14 cellular contexts compared by ENCODE assay signal in the genomic region with DNA sequence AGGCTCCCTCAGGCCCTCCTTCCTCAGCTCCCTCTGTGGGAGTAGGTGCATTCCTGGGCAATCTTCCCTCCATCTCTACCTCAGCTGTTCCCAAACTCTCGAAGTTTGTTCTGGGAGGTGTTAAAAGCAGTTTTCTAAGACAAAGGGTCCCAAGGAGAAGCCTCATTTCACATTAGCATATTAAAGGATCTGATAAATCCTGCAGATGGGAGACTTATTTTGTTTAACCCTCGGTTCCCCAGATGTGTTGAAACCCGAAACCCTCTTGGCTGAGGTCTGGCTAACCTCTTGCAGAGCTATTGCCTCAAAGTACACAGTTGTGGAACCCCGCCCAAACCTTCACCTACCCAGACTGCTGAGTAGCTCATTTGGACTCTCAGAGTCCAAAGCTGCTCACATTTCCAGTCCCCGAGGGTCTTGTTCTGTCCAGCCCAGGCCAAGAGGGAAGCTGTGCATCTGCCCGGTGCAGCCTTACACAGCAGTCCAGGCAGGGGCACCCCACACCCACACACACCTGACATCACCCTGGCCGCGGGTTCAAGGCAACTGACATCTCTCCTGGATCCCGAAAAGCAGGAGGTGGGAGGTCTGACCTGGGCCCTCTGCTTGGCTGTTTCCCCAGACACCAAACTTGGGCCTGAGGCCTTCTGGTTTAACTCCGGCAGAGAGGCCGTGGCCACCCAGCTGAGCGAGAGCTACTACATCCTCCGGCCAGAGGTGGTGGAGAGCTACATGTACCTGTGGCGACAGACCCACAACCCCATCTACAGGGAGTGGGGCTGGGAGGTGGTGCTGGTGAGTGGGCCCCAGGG. TPM values are rescaled to one million over a fixed set of nuclear protein-coding genes. Genes with fewer than 3 reads are reported as not detected.
DNase-seq lines count a peak whose midpoint lies in the region; ATAC-seq, FAIRE-seq and TF ChIP-seq lines count a peak whose summit lies in the region.
"Had no signal": no experiment of that assay in that cellular context is flagged by ENCODE, and none has a peak within 500 bp of the region (broad histone marks: within the 10 kb centered on the region; RNA-seq: fewer than 3 reads in every experiment).

No MANE protein-coding gene starts in this region.

- peak overlapping the region; percentile 97 for H2BK20ac ChIP-seq in H1 (ENCODE audit: low read length)

- peak overlapping the region; percentile 82; the same call in 1 of the 2 replicates for H2BK5ac ChIP-seq in H1 (ENCODE audit: low read depth, low read length)
- H2BK5ac ChIP-seq in mesendoderm (ENCODE audit: low read length), result no peak overlapping the region

- 68% methylated on average over 14 of the region's 14 CpGs; no CpG with 5 or more reads in 1 of the 2 experiments for WGBS in H1 (ENCODE audit: extremely low coverage in 1 of 2, insufficient coverage in 1 of 2, insufficient read length in 1 of 2, insufficient replicate concordance in 2 of 2, low coverage in 1 of 2, low lambda C conversion rate in 2 of 2, missing lambda C conversion rate in 1 of 2), 2 experiments
- no CpG with 5 or more reads among the region's 14 CpGs for WGBS in mesendoderm (ENCODE audit: extremely low coverage, insufficient coverage, low lambda C conversion rate)
- WGBS in gastroesophageal sphincter (ENCODE audit: low coverage in 1 of 2), 2 donors, result 50 to 82% methylated on average over 1 to 3 of the region's 14 CpGs

- H3F3A ChIP-seq in MM.1S (ENCODE audit: insufficient read depth, low read length), result no peaks in the 10 kb centered on the region

- peaks cover 73% of the 10 kb centered on the region for H3K4me1 ChIP-seq in KMS-11 (ENCODE audit: low read depth, poor library complexity, severe bottlenecking)
- peaks cover 6 to 24% (median 21%) of the 10 kb centered on the region in 4 experiments for H3K4me1 ChIP-seq in H1 (replicated peaks in 1 of 4; ENCODE audit: control insufficient read depth in 3 of 4, insufficient read depth in 4 of 4, low read length in 3 of 4)
- H3K4me1 ChIP-seq in mesendoderm (ENCODE audit: control insufficient read depth, low read depth, low read length), result peaks cover 10% of the 10 kb centered on the region
- no peaks in the 10 kb centered on the region for H3K4me1 ChIP-seq in MM.1S (ENCODE audit: low read length)
- H3K4me1 ChIP-seq in gastroesophageal sphincter, result peaks cover 0 to 17% (median 8%) of the 10 kb centered on the region in 3 donors
- no peaks in the 10 kb centered on the region for H3K4me1 ChIP-seq in colonic mucosa

- intact Hi-C loops in colonic mucosa (cut with DNase I), result no loop called here

- H3K9me3 ChIP-seq in H1 (ENCODE audit: insufficient read depth in 2 of 2, low read depth in 1 of 2, low read length in 1 of 2) (no peaks in the 10 kb centered on the region), MM.1S (replicated peaks; ENCODE audit: insufficient read depth, low read length) (no peaks in the 10 kb centered on the region), gastroesophageal sphincter (no peaks in the 10 kb centered on the region), colonic mucosa (no peaks in the 10 kb centered on the region)

- no peak overlapping the region for H3K23ac ChIP-seq in H1 (ENCODE audit: insufficient read length)
- H3K23ac ChIP-seq in mesendoderm (ENCODE audit: low read length), result peak overlapping the region; percentile 24

- TF ChIP-seq POLR2A in H1 (IDR thresholded peaks at IDR 0.05; ENCODE audit: control extremely low read depth in 1 of 2, low read depth in 2 of 2, low read length in 2 of 2) (no peak), gastroesophageal sphincter (IDR thresholded peaks at IDR 0.05) (no peak)

- peak overlapping the region; percentile 72; the same call in 1 of the 2 replicates for H2BK15ac ChIP-seq in H1 (ENCODE audit: low read length)
- no peak overlapping the region for H2BK15ac ChIP-seq in mesendoderm (replicated peaks; ENCODE audit: low read depth)

- peak overlapping the region; percentile 79 for H4K91ac ChIP-seq in H1 (replicated peaks; ENCODE audit: insufficient read length, low read length)

- peak overlapping the region; percentile 94 for H2BK12ac ChIP-seq in H1 (ENCODE audit: low read depth, low read length)

- H4K8ac ChIP-seq in H1 (ENCODE audit: extremely low read depth, insufficient read depth, low read length), result peak overlapping the region; percentile 73
- no peak overlapping the region for H4K8ac ChIP-seq in mesendoderm (ENCODE audit: low read depth, low read length)

- CTCF ChIA-PET in H1 (lab: Charles Lee; ENCODE audit: partially characterized antibody), result interaction anchor here (0.7 to 3.9 kb wide), 15 partner anchors 9 to 255 kb away, joined by 3 to 18 read pairs (median 5); no protein-coding TSS in a partner anchor

- TF ChIP-seq RAD21 in H1 (IDR thresholded peaks at IDR 0.05 in 1 of 2, conservative IDR thresholded peaks at IDR 0.05 in 1 of 2; ENCODE audit: low read depth in 2 of 2, low read length in 2 of 2), result 0 out of 4 replicates have a peak, but pooled peaks of 1 of the 2 experiments have one; percentile 2

- H3K27ac ChIP-seq in KMS-11, result peak overlapping the region; percentile 62
- H3K27ac ChIP-seq in H1 (ENCODE audit: low read depth, low read length), result no peak overlapping the region
- H3K27ac ChIP-seq in mesendoderm (ENCODE audit: low read depth, low read length), result no peak overlapping the region
- no peak overlapping the region for H3K27ac ChIP-seq in MM.1S (ENCODE audit: low read length)
- H3K27ac ChIP-seq in gastroesophageal sphincter, result no peak overlapping the region
- H3K27ac ChIP-seq in colonic mucosa, result no peak overlapping the region

- H4K5ac ChIP-seq in H1 (ENCODE audit: insufficient read length, low read depth, low read length) (no peak overlapping the region), mesendoderm (ENCODE audit: low read length) (no peak overlapping the region)

- H3K9me2 ChIP-seq in MM.1S (replicated peaks; ENCODE audit: insufficient read depth, low read length), result no peaks in the 10 kb centered on the region

- H4K20me1 ChIP-seq in KMS-11 (ENCODE audit: insufficient read depth) (no peaks in the 10 kb centered on the region), H1 (replicated peaks in 1 of 2; ENCODE audit: control insufficient read depth in 1 of 2, insufficient read depth in 2 of 2, low read length in 2 of 2) (no peaks in the 10 kb centered on the region), MM.1S (ENCODE audit: insufficient read depth, low read length) (no peaks in the 10 kb centered on the region)

- ATAC-seq in gastroesophageal sphincter, result no peak

- H3K14ac ChIP-seq in H1 (ENCODE audit: insufficient read length), result no peak overlapping the region

- no peaks in the 10 kb centered on the region for H3K79me2 ChIP-seq in KMS-11 (ENCODE audit: insufficient read depth, low read depth)
- no peaks in the 10 kb centered on the region for H3K79me2 ChIP-seq in H1 (ENCODE audit: control insufficient read depth in 1 of 2, insufficient read depth in 2 of 2, low read length in 2 of 2)
- H3K79me2 ChIP-seq in mesendoderm (ENCODE audit: control insufficient read depth, insufficient read depth, low read length), result no peaks in the 10 kb centered on the region
- no peaks in the 10 kb centered on the region for H3K79me2 ChIP-seq in MM.1S (ENCODE audit: low read length)

- no peaks in the 10 kb centered on the region for H3K23me2 ChIP-seq in H1 (ENCODE audit: low read depth, low read length)

- H3K36me3 ChIP-seq in KMS-11 (ENCODE audit: insufficient read depth) (no peaks in the 10 kb centered on the region), H1 (ENCODE audit: control insufficient read depth in 2 of 4, insufficient read depth in 4 of 4, low read length in 3 of 4) (no peaks in the 10 kb centered on the region; a peak in 1 of 8 replicates), mesendoderm (ENCODE audit: control insufficient read depth, insufficient read depth, low read length) (no peaks in the 10 kb centered on the region), MM.1S (replicated peaks; ENCODE audit: insufficient read depth, low read length) (no peaks in the 10 kb centered on the region), gastroesophageal sphincter (peaks cover 0 to 63% of the 10 kb centered on the region in 2 donors), colonic mucosa (no peaks in the 10 kb centered on the region)

- no peak for TF ChIP-seq EP300 in H1 (IDR thresholded peaks at IDR 0.05; ENCODE audit: borderline replicate concordance in 1 of 2, low read depth in 2 of 2, low read length in 2 of 2)
- TF ChIP-seq EP300 in gastroesophageal sphincter (IDR thresholded peaks at IDR 0.05), result no peak

- DNase-seq in DMS153 treated with DMSO at 0.1 percent for 48 hours (lab: John Stamatoyannopoulos, UW; ENCODE audit: unreplicated experiment) (peak; percentile 41), H1 (ENCODE audit: low read depth in 1 of 2, low spot score in 2 of 2) (peak in 1 of 2 experiments; percentile 25), mesendoderm (peak; percentile 91), MM.1S (no peak), colonic mucosa (no peak)
- DNase-seq in central memory CD4-positive, alpha-beta T cell, result no peak
- DNase-seq: activated CD4-positive, alpha-beta memory T cell treated with anti-CD3 and anti-CD28 coated beads for 36 hours; activated gamma-delta T cell; GF-D8; immature natural killer cell; stimulated activated CD4-positive, alpha-beta T cell treated with anti-CD3 and anti-CD28 coated beads, Interleukin-4, amount 100 ng/mL, for 4 hours; stimulated activated naive CD4-positive, alpha-beta T cell had no signal

- H2AFZ ChIP-seq in KMS-11 (ENCODE audit: low read depth) (peak overlapping the region; percentile 5; the same call in 1 of the 2 replicates), H1 (ENCODE audit: low read length) (no peak overlapping the region), MM.1S (ENCODE audit: low read length) (no peak overlapping the region)

- H3K4ac ChIP-seq in H1 (replicated peaks; ENCODE audit: insufficient read length, low read depth, low read length) (peak overlapping the region; percentile 88), mesendoderm (ENCODE audit: low read depth, low read length) (no peak overlapping the region)

- peak overlapping the region; percentile 85 for H3K4me2 ChIP-seq in KMS-11
- H3K4me2 ChIP-seq in H1 (ENCODE audit: insufficient read depth in 1 of 2, low read depth in 2 of 2, low read length in 2 of 2), result peak overlapping the region; percentile 22 to 36; a peak in 3 of 4 replicates
- H3K4me2 ChIP-seq in mesendoderm (ENCODE audit: low read length), result no peak overlapping the region
- no peak overlapping the region for H3K4me2 ChIP-seq in MM.1S (ENCODE audit: low read depth, low read length)

- peak overlapping the region; percentile 13; the same call in 1 of the 2 replicates for H3K9ac ChIP-seq in KMS-11
- no peak overlapping the region for H3K9ac ChIP-seq in H1 (replicated peaks in 1 of 4; ENCODE audit: extremely low read depth in 1 of 4, low read depth in 3 of 4, low read length in 3 of 4)
- peak overlapping the region; percentile 44 for H3K9ac ChIP-seq in mesendoderm (ENCODE audit: low read length)
- H3K9ac ChIP-seq in MM.1S (ENCODE audit: low read length), result no peak overlapping the region
- H3K9ac ChIP-seq in colonic mucosa (ENCODE audit: low read depth in 2 of 2, low read length in 2 of 2), result no peak overlapping the region

- H2AK5ac ChIP-seq in H1 (ENCODE audit: low read depth, low read length) (peak overlapping the region; percentile 89; the same call in 1 of the 2 replicates), mesendoderm (ENCODE audit: low read length) (peak overlapping the region; percentile 62)

- H2BK120ac ChIP-seq in H1 (replicated peaks; ENCODE audit: low read depth, low read length) (peak overlapping the region; percentile 57), mesendoderm (ENCODE audit: low read depth, low read length) (no peak overlapping the region)

- POLR2A ChIA-PET in H1 (lab: Charles Lee; ENCODE audit: partially characterized antibody), result interaction anchor here (0.6 to 1.5 kb wide), 7 partner anchors 9 to 640 kb away, joined by 3 to 5 read pairs (median 4); partner anchors contain the start of gene SELENON

- FAIRE-seq in H1 (lab: Jason Lieb, UNC), result peak; percentile 98

- H3K4me3 ChIP-seq in KMS-11 (IDR thresholded peaks at IDR 0.05; ENCODE audit: insufficient read depth, low read depth, low read length) (peak overlapping the region; percentile 22), H1 (ENCODE audit: extremely low read depth in 1 of 4, insufficient read depth in 2 of 4, low read depth in 3 of 4, low read length in 4 of 4) (peak overlapping the region in 3 of 4 experiments; percentile 0 to 26 (median 6); a peak in 2 of 8 replicates), mesendoderm (ENCODE audit: low read length) (no peak overlapping the region), MM.1S (ENCODE audit: low read length) (no peak overlapping the region), gastroesophageal sphincter (no peak overlapping the region), colonic mucosa (no peak overlapping the region)

- no peak for TF ChIP-seq CTCF in KMS-11 (conservative IDR thresholded peaks at IDR 0.05; ENCODE audit: low read depth, low read length)
- TF ChIP-seq CTCF in H1 (IDR thresholded peaks at IDR 0.05; ENCODE audit: control extremely low read depth in 1 of 3, insufficient read depth in 1 of 3, low read depth in 1 of 3, low read length in 3 of 3), result no peak
- TF ChIP-seq CTCF in MM.1S (IDR thresholded peaks at IDR 0.05; ENCODE audit: low read length), result no peak
- TF ChIP-seq CTCF in gastroesophageal sphincter (IDR thresholded peaks at IDR 0.05), result no peak
- TF ChIP-seq CTCF in colonic mucosa (IDR thresholded peaks at IDR 0.05), result no peak

- H3K56ac ChIP-seq in H1 (replicated peaks; ENCODE audit: insufficient read length, low read depth, low read length) (no peak overlapping the region), mesendoderm (ENCODE audit: low read length) (peak overlapping the region; percentile 67)

- H3K79me1 ChIP-seq in H1 (ENCODE audit: low read depth, low read length) (no peaks in the 10 kb centered on the region), mesendoderm (ENCODE audit: low read length) (no peaks in the 10 kb centered on the region)

- H3K27me3 ChIP-seq in KMS-11 (ENCODE audit: insufficient read depth, low read depth) (no peaks in the 10 kb centered on the region), H1 (replicated peaks in 1 of 4; ENCODE audit: control insufficient read depth in 3 of 4, extremely low read depth in 1 of 4, insufficient read depth in 3 of 4, low read length in 3 of 4) (no peaks in the 10 kb centered on the region; a peak in 1 of 7 replicates), mesendoderm (ENCODE audit: insufficient read depth, low read length, poor library complexity) (no peaks in the 10 kb centered on the region), MM.1S (replicated peaks; ENCODE audit: insufficient read depth, low read length) (no peaks in the 10 kb centered on the region), gastroesophageal sphincter (no peaks in the 10 kb centered on the region), colonic mucosa (no peaks in the 10 kb centered on the region)

- H3K18ac ChIP-seq in H1 (ENCODE audit: extremely low read depth, low read length) (peak overlapping the region; percentile 60), mesendoderm (ENCODE audit: low read length) (no peak overlapping the region)

RNA-seq across cellular contexts. Expression of gene SELENON, which starts 19.5 kb away (rescaled TPM):
- total RNA-seq in H1 (2021; fragmentation: NEBNext Ultra II Directional; extraction: Animal tissue kit (Norgen Biotek cat#: 25700)), result 77.4 and 77.6 TPM in 2 replicates
- polyA plus RNA-seq in H1 (2011; rRNA removed), result 43.0 and 67.3 TPM in 2 replicates
- polyA plus RNA-seq in H1 (2011; cell fraction: cytosol; rRNA removed), result 36.6 TPM
- polyA plus RNA-seq in H1 (2011; cell fraction: nucleus; rRNA removed), result 58.6 TPM
- polyA plus RNA-seq in H1 (2012, experiment 1 of 2), result 72.8 to 99.4 TPM (median 83.9 TPM) in 4 replicates
- polyA plus RNA-seq in H1 (2012, experiment 2 of 2), result 89.8 TPM
- 103 TPM for polyA plus RNA-seq in H1 (2013, experiment 1 of 2)
- 109 TPM for polyA plus RNA-seq in H1 (2013, experiment 2 of 2)
- 25.4 and 44.6 TPM in 2 replicates for polyA minus RNA-seq in H1 (2011; rRNA and poly(A)+ RNA removed)
- 47.6 TPM for polyA minus RNA-seq in H1 (2011; cell fraction: cytosol; rRNA and poly(A)+ RNA removed)
- polyA minus RNA-seq in H1 (2011; cell fraction: nucleus; rRNA and poly(A)+ RNA removed), result 23.2 TPM
- 58.2 TPM for polyA plus RNA-seq in mesendoderm (2013, experiment 1 of 2)
- 57.4 TPM for polyA plus RNA-seq in mesendoderm (2013, experiment 2 of 2)
- total RNA-seq in gastroesophageal sphincter (10 to 100 TPM; 33.5 to 82.8 (median 39.4) TPM), colonic mucosa (10 to 100 TPM; 39.6 to 43.3 TPM)

RNA-seq across cellular contexts. Expression of gene MTFR1L, which starts 39.2 kb away (rescaled TPM):
- 20.8 and 23.1 TPM in 2 replicates for total RNA-seq in H1 (2021; fragmentation: NEBNext Ultra II Directional; extraction: Animal tissue kit (Norgen Biotek cat#: 25700))
- polyA plus RNA-seq in H1 (2011; rRNA removed), result 23.1 and 39.9 TPM in 2 replicates
- polyA plus RNA-seq in H1 (2011; cell fraction: cytosol; rRNA removed), result 25.9 TPM
- 27.3 TPM for polyA plus RNA-seq in H1 (2011; cell fraction: nucleus; rRNA removed)
- 20.5 to 26.2 TPM (median 22.8 TPM) in 4 replicates for polyA plus RNA-seq in H1 (2012, experiment 1 of 2)
- polyA plus RNA-seq in H1 (2012, experiment 2 of 2), result 21.2 TPM
- polyA plus RNA-seq in H1 (2013, experiment 1 of 2), result 17.5 TPM
- polyA plus RNA-seq in H1 (2013, experiment 2 of 2), result 15.3 TPM
- 23.2 and 27.4 TPM in 2 replicates for polyA minus RNA-seq in H1 (2011; rRNA and poly(A)+ RNA removed)
- polyA minus RNA-seq in H1 (2011; cell fraction: cytosol; rRNA and poly(A)+ RNA removed), result 10.6 TPM
- 16.7 TPM for polyA minus RNA-seq in H1 (2011; cell fraction: nucleus; rRNA and poly(A)+ RNA removed)
- 12.5 TPM for polyA plus RNA-seq in mesendoderm (2013, experiment 1 of 2)
- 12.9 TPM for polyA plus RNA-seq in mesendoderm (2013, experiment 2 of 2)
- total RNA-seq in gastroesophageal sphincter, result 100 to 1,000 TPM in 2 of 4 donors, 10 to 100 TPM in 2; 83.2 to 128 (median 101) TPM
- total RNA-seq in colonic mucosa, result 10 to 100 TPM; 36.3 to 48.6 TPM

Comparison
In these comparisons a context has a peak if more than half of its experiments do, and no peak if none do; other contexts are left out.
1. DNase-seq: peak in DMS153 treated with DMSO at 0.1 percent for 48 hours (single experiment) and mesendoderm (single experiment); none in central memory CD4-positive, alpha-beta T cell (single experiment), MM.1S (single experiment) and colonic mucosa (single experiment).
2. H3K4me2 ChIP-seq: peak in KMS-11 (single experiment) and H1 (2 of 2); none in mesendoderm (single experiment) and MM.1S (single experiment).
3. H3K4me3 ChIP-seq: peak in KMS-11 (single experiment) and H1 (3 of 4); none in mesendoderm (single experiment), MM.1S (single experiment), gastroesophageal sphincter (0 of 2) and colonic mucosa (single experiment).
4. H3K9ac ChIP-seq: peak in KMS-11 (single experiment) and mesendoderm (single experiment); none in H1 (0 of 4), MM.1S (single experiment) and colonic mucosa (0 of 2).